Comparison of ENCODE assay signal across 8 cellular contexts in the genomic region with DNA sequence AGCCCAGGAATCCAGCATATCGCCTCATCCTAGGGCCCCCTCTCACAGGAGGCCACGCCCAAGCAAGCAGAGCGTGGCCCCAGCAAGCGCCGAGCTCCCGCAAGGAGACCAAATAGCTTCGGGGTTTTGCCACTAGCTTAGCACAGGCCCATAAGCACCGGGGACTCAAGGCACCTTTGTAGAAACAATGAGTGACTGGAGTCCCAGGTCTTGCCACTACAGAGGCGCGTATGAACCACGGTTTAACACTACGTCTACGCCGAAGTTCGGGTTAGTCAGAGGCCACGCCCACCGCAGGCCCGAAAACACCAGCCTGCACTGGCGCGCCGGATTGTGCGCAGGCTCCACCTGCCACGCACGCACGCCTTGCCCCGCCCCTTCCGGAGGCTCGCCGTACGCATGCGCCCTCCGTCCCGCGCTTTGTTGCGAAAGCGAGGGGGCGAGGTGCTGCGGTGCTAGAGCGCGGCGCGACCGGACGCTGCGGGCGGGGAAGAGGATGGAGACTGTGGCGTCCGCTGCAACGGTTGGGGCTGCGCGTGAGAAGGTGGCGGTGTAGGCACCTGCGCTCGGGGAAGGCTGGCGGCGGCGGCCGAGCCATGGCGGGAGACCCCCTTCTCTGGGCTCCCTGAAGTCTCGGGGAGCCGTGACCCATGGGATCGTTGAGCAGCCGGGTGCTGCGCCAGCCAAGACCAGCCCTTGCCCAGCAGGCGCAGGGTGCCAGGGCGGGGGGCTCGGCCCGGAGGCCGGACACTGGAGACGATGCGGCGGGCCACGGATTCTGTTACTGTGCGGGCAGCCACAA. TPM values are rescaled to one million over a fixed set of nuclear protein-coding genes. Genes with fewer than 3 reads are reported as not detected.
DNase-seq lines count a peak whose midpoint lies in the region; ATAC-seq lines count a peak whose summit lies in the region.

A gene with protein sequence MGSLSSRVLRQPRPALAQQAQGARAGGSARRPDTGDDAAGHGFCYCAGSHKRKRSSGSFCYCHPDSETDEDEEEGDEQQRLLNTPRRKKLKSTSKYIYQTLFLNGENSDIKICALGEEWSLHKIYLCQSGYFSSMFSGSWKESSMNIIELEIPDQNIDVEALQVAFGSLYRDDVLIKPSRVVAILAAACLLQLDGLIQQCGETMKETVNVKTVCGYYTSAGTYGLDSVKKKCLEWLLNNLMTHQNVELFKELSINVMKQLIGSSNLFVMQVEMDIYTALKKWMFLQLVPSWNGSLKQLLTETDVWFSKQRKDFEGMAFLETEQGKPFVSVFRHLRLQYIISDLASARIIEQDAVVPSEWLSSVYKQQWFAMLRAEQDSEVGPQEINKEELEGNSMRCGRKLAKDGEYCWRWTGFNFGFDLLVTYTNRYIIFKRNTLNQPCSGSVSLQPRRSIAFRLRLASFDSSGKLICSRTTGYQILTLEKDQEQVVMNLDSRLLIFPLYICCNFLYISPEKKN (plus strand): TSS at position 418 of the 802 bp plus-strand sequence. CDS start 233 bp downstream, at position 651.

- CTCF ChIA-PET in activated CD8-positive, alpha-beta memory T cell treated with anti-CD3 and anti-CD28 coated beads for 36 hours (lab: Charles Lee) = interaction anchor here (0.5 to 1.5 kb wide), 5 partner anchors 13 to 473 kb away, joined by 3 to 6 read pairs (median 3); no protein-coding TSS in a partner anchor

- peaks cover 16% of the 10 kb centered on the region for H3K4me1 Mint-ChIP-seq in memory B cell

- H3K4me3 Mint-ChIP-seq in memory B cell = peak within 1 kb of the TSS; percentile 99

- H3K9me3 Mint-ChIP-seq in memory B cell = no peaks in the 10 kb centered on the region

- no peaks in the 10 kb centered on the region for H3K27me3 Mint-ChIP-seq in memory B cell

- H3K4me3 ChIP-seq in effector memory CD4-positive, alpha-beta T cell (ENCODE audit: insufficient read depth, low read depth, low read length, poor library complexity, severe bottlenecking) = peak within 1 kb of the TSS; percentile 87

- no peaks in the 10 kb centered on the region for H3K36me3 ChIP-seq in effector memory CD4-positive, alpha-beta T cell (ENCODE audit: control insufficient read depth, insufficient read depth, low read length)

- H3K27ac Mint-ChIP-seq in memory B cell = peak within 1 kb of the TSS; percentile 88

- no peaks in the 10 kb centered on the region for H3K9me3 ChIP-seq in effector memory CD4-positive, alpha-beta T cell (ENCODE audit: control insufficient read depth, low read length)

- peaks cover 6% of the 10 kb centered on the region for H3K36me3 Mint-ChIP-seq in memory B cell

- peaks cover 16% of the 10 kb centered on the region for H3K4me1 ChIP-seq in effector memory CD4-positive, alpha-beta T cell (ENCODE audit: control insufficient read depth, insufficient read depth, low read length, poor library complexity, severe bottlenecking)

- H3K27me3 ChIP-seq in effector memory CD4-positive, alpha-beta T cell (replicated peaks; ENCODE audit: control insufficient read depth, insufficient read depth, low read length, poor library complexity, severe bottlenecking) = no peaks in the 10 kb centered on the region

- POLR2A ChIA-PET in activated CD8-positive, alpha-beta memory T cell treated with anti-CD3 and anti-CD28 coated beads for 36 hours (lab: Charles Lee) = interaction anchor here (0.6 to 1.0 kb wide), 2 partner anchors 185 to 362 kb away, joined by 3 read pairs; a partner anchor contains a TSS

- ATAC-seq in GM21367 (IDR thresholded peaks at IDR 0.05; ENCODE audit: unreplicated experiment) (peak; percentile 71), memory B cell (ENCODE audit: low read depth) (peak; percentile 92)

- H3K27ac ChIP-seq in effector memory CD4-positive, alpha-beta T cell (ENCODE audit: insufficient read depth, low read length, poor library complexity, severe bottlenecking) = peak within 1 kb of the TSS; percentile 90

- DNase-seq in COR-L47 (lab: John Stamatoyannopoulos, UW) = peak; percentile 96
- peak; percentile 94 for DNase-seq in HT1080 (ENCODE audit: low read depth)
- DNase-seq in NOMO-1 (lab: John Stamatoyannopoulos, UW; ENCODE audit: unreplicated experiment in 2 of 2) = peak; percentile 94 to 95
- DNase-seq in effector memory CD4-positive, alpha-beta T cell = peak; percentile 98 to 99 (median 98)
- peak; percentile 99 for DNase-seq in memory B cell (ENCODE audit: low spot score in 2 of 2)
- DNase-seq in stimulated activated CD8-positive, alpha-beta memory T cell treated with anti-CD3 and anti-CD28 coated beads, Interleukin-12 subunit alpha, Interleukin-12 subunit beta, amount 100 ng/mL, for 1 hour (ENCODE audit: low read depth) = peak; percentile 98

RNA-seq across cellular contexts. Expression of the gene that starts here (rescaled TPM):
- total RNA-seq in HT1080 (2014; rRNA removed; shearing (Covaris generic)) = 8.2 and 11.0 TPM in 2 replicates
- polyA plus RNA-seq in HT1080 (2015; cell fraction: cytosol; rRNA removed) = 17.0 and 19.9 TPM in 2 replicates
- polyA plus RNA-seq in HT1080 (2015; cell fraction: nucleus; rRNA removed) = 11.5 and 14.2 TPM in 2 replicates
- total RNA-seq in activated CD8-positive, alpha-beta memory T cell treated with anti-CD3 and anti-CD28 coated beads for 36 hours = 10 to 100 TPM; 16.3 to 17.3 TPM

Comparison
In these comparisons a context has a peak if more than half of its experiments do, and no peak if none do; other contexts are left out.
1. Peak in every context shown above with its lines: DNase-seq, ATAC-seq, H3K4me3 ChIP-seq and H3K27ac ChIP-seq.